15 cellular contexts compared by ENCODE assay signal in the genomic region with DNA sequence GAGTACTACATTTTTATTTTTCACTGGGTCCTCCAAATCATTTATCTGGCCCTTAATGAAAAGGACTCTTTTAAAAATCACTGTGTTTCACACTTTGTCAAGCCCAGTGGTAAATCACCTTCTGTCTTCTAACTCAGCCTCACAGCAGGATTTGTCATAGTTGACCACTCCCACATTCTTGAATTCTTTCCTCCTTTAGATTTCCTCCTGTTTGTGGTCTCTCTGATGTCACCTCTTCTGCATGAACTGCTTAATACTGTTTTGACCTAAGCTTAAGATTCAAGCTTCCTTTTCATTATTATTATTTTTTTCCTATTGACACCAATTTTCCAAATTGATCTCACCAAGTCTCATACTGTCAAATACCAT.
DNase-seq lines count a peak whose midpoint lies in the region; ATAC-seq and TF ChIP-seq lines count a peak whose summit lies in the region.
"Had no signal": no experiment of that assay in that cellular context is flagged by ENCODE, and none has a peak within 500 bp of the region (broad histone marks: within the 10 kb centered on the region; RNA-seq: fewer than 3 reads in every experiment).

No MANE protein-coding gene starts in this region.

- no peak overlapping the region for H3K4me3 ChIP-seq in IMR-90 (ENCODE audit: insufficient read depth, low read depth, low read length)
- H3K4me3 ChIP-seq in cardiac fibroblast (replicated peaks in 1 of 2; ENCODE audit: low read depth in 2 of 2, low read length in 2 of 2): no peak overlapping the region
- H3K4me3 ChIP-seq: BLaER1 treated with 17β-estradiol and CSF1 and Interleukin-3, amounts not matched to agents 10 nM and 100 nM; SK-N-MC had no signal

- no peaks in the 10 kb centered on the region for H3K27me3 ChIP-seq in IMR-90 (ENCODE audit: control insufficient read depth, insufficient read depth, low read length)
- H3K27me3 ChIP-seq: BLaER1 treated with 17β-estradiol and CSF1 and Interleukin-3, amounts not matched to agents 10 nM and 100 nM had no signal

- H2AFZ ChIP-seq in IMR-90 (replicated peaks; ENCODE audit: low read length, poor library complexity): no peak overlapping the region

- in situ Hi-C loops in IMR-90 (cut with MboI; ENCODE audit: low sequenced_read_pairs): no loop called here

- peaks cover 6% of the 10 kb centered on the region for H3K9me1 ChIP-seq in IMR-90 (ENCODE audit: insufficient read depth, low read length)

- CTCF ChIA-PET in IMR-90 (lab: Yijun Ruan, JAX): interaction anchor here (0.7 kb wide), 1 partner anchor 9 kb away, joined by 3 read pairs; no protein-coding TSS in a partner anchor
- CTCF ChIA-PET in activated CD4-positive, alpha-beta memory T cell treated with anti-CD3 and anti-CD28 coated beads, Interleukin-2, amount 10 ng/mL, durations not matched to agents 7 days and 5 days (lab: Charles Lee): no interaction called here

- H3K4me2 ChIP-seq in IMR-90 (ENCODE audit: low read depth, low read length): no peak overlapping the region
- H3K4me2 ChIP-seq: BLaER1 treated with 17β-estradiol and CSF1 and Interleukin-3, amounts not matched to agents 10 nM and 100 nM had no signal

- no peaks in the 10 kb centered on the region for H4K20me1 ChIP-seq in IMR-90 (ENCODE audit: insufficient read depth, low read length)
- H4K20me1 ChIP-seq: BLaER1 treated with 17β-estradiol and CSF1 and Interleukin-3, amounts not matched to agents 10 nM and 100 nM had no signal

- peak overlapping the region; percentile 60; the same call in 1 of the 2 replicates for H2BK20ac ChIP-seq in IMR-90 (ENCODE audit: low read depth, low read length)

- H3K4me1 Mint-ChIP-seq in activated CD4-positive, alpha-beta memory T cell treated with anti-CD3 and anti-CD28 coated beads, Interleukin-2, amount 10 ng/mL, durations not matched to agents 7 days and 5 days: no peaks in the 10 kb centered on the region

- H3K27ac Mint-ChIP-seq in activated CD4-positive, alpha-beta memory T cell treated with anti-CD3 and anti-CD28 coated beads, Interleukin-2, amount 10 ng/mL, durations not matched to agents 7 days and 5 days: no peak overlapping the region

- no peak for TF ChIP-seq RAD21 in IMR-90 (IDR thresholded peaks at IDR 0.05; ENCODE audit: low read length)

- no peak overlapping the region for H3K56ac ChIP-seq in IMR-90 (ENCODE audit: extremely low read depth, insufficient read depth, low read length)

- H3K4me3 Mint-ChIP-seq in activated CD4-positive, alpha-beta memory T cell treated with anti-CD3 and anti-CD28 coated beads, Interleukin-2, amount 10 ng/mL, durations not matched to agents 7 days and 5 days: no peak overlapping the region

- no TSS peak for BruUV-seq in IMR-90 (replicated peaks; lab: Mats Ljungman, UMichigan)

- no peaks in the 10 kb centered on the region for H3K36me3 ChIP-seq in IMR-90 (ENCODE audit: control insufficient read depth, insufficient read depth, low read length)
- H3K36me3 ChIP-seq: BLaER1 treated with 17β-estradiol and CSF1 and Interleukin-3, amounts not matched to agents 10 nM and 100 nM had no signal

- no peaks in the 10 kb centered on the region for H3K36me3 Mint-ChIP-seq in activated CD4-positive, alpha-beta memory T cell treated with anti-CD3 and anti-CD28 coated beads, Interleukin-2, amount 10 ng/mL, durations not matched to agents 7 days and 5 days (ENCODE audit: low read depth)

- TF ChIP-seq POLR2A in IMR-90 (IDR thresholded peaks at IDR 0.05; ENCODE audit: low read depth, low read length): no peak

- H2BK5ac ChIP-seq in IMR-90 (ENCODE audit: low read depth, low read length, poor library complexity, severe bottlenecking): peak overlapping the region; percentile 36

- no peak overlapping the region for H2BK15ac ChIP-seq in IMR-90 (ENCODE audit: low read depth, low read length)

- H4K5ac ChIP-seq in IMR-90 (ENCODE audit: low read depth, low read length): no peak overlapping the region

- H2AK5ac ChIP-seq in IMR-90 (ENCODE audit: low read depth, low read length): no peak overlapping the region

- no peak overlapping the region for H3K9ac ChIP-seq in IMR-90 (ENCODE audit: low read depth, low read length)
- H3K9ac ChIP-seq: BLaER1 treated with 17β-estradiol and CSF1 and Interleukin-3, amounts not matched to agents 10 nM and 100 nM had no signal

- no peaks in the 10 kb centered on the region for H3K79me1 ChIP-seq in IMR-90 (ENCODE audit: low read depth in 1 of 2, low read length in 2 of 2)

- H2BK120ac ChIP-seq in IMR-90 (ENCODE audit: low read depth, low read length): no peak overlapping the region

- no peak overlapping the region for H2AK9ac ChIP-seq in IMR-90 (replicated peaks; ENCODE audit: low read depth, low read length, poor library complexity)

- no peaks in the 10 kb centered on the region for H3K9me3 ChIP-seq in IMR-90 (ENCODE audit: control insufficient read depth, insufficient read depth, low read length)
- H3K9me3 ChIP-seq: BLaER1 treated with 17β-estradiol and CSF1 and Interleukin-3, amounts not matched to agents 10 nM and 100 nM had no signal

- H3K14ac ChIP-seq in IMR-90 (replicated peaks; ENCODE audit: low read depth, low read length): no peak overlapping the region; the same call in 1 of the 2 replicates

- dilution Hi-C loops in IMR-90 (cut with HindIII; ENCODE audit: low sequenced_read_pairs, unreplicated experiment): no loop called here

- H3K4me1 ChIP-seq in IMR-90 (ENCODE audit: control insufficient read depth, insufficient read depth, low read length): peaks cover 8% of the 10 kb centered on the region
- H3K4me1 ChIP-seq: BLaER1 treated with 17β-estradiol and CSF1 and Interleukin-3, amounts not matched to agents 10 nM and 100 nM had no signal

- no peaks in the 10 kb centered on the region for H3K27me3 Mint-ChIP-seq in activated CD4-positive, alpha-beta memory T cell treated with anti-CD3 and anti-CD28 coated beads, Interleukin-2, amount 10 ng/mL, durations not matched to agents 7 days and 5 days

- H3K4ac ChIP-seq in IMR-90 (ENCODE audit: low read depth, low read length): no peak overlapping the region

- no peak for ATAC-seq in IMR-90 (ENCODE audit: low read depth)
- no peak for ATAC-seq in GM19397 (IDR thresholded peaks at IDR 0.05; ENCODE audit: unreplicated experiment)
- ATAC-seq: left lobe of liver had no signal

- H4K91ac ChIP-seq in IMR-90 (ENCODE audit: insufficient read depth, low read depth, low read length): no peak overlapping the region

- DNase-seq in AG20443 (ENCODE audit: low spot score) (peak; percentile 43), IMR-90 (peak; percentile 63), cardiac fibroblast (ENCODE audit: low read depth in 2 of 2) (peak; percentile 53 to 85), kidney tubule cell (ENCODE audit: low spot score) (peak; percentile 92), NCI-H1436 (lab: John Stamatoyannopoulos, UW) (no peak)
- no peak for DNase-seq in effector CD4-positive, alpha-beta T cell
- no peak for DNase-seq in activated CD4-positive, alpha-beta memory T cell treated with anti-CD3 and anti-CD28 coated beads, Interleukin-2, amount 10 ng/mL, durations not matched to agents 7 days and 5 days
- DNase-seq: activated CD4-positive, CD25-positive, alpha-beta regulatory T cell treated with anti-CD3 and anti-CD28 coated beads, Interleukin-2, amount 50 U/mL, for 72 hours; foreskin melanocyte; GF-D8; NCI-H146 had no signal

- H3K23ac ChIP-seq in IMR-90 (ENCODE audit: low read depth, low read length): no peak overlapping the region

- H4K8ac ChIP-seq in IMR-90 (ENCODE audit: low read depth in 2 of 2, low read length in 2 of 2): peak overlapping the region in 1 of 2 experiments; percentile 33; a peak in 1 of 4 replicates

- POLR2A ChIA-PET in IMR-90 (lab: Charles Lee; ENCODE audit: unreplicated experiment): no interaction called here
- POLR2A ChIA-PET in activated CD4-positive, alpha-beta memory T cell treated with anti-CD3 and anti-CD28 coated beads, Interleukin-2, amount 10 ng/mL, durations not matched to agents 7 days and 5 days (lab: Charles Lee): no interaction called here

- no peak for TF ChIP-seq CTCF in IMR-90 (conservative IDR thresholded peaks at IDR 0.05; ENCODE audit: low read depth, low read length)
- no peak for TF ChIP-seq CTCF in cardiac fibroblast (IDR thresholded peaks at IDR 0.05; ENCODE audit: low read depth, low read length)

- no peak overlapping the region; the same call in 1 of the 2 replicates for H3K18ac ChIP-seq in IMR-90 (ENCODE audit: low read depth, low read length)

- intact Hi-C loops in IMR-90 (cut with micrococcal nuclease): no loop called here

- H3K9me3 Mint-ChIP-seq in activated CD4-positive, alpha-beta memory T cell treated with anti-CD3 and anti-CD28 coated beads, Interleukin-2, amount 10 ng/mL, durations not matched to agents 7 days and 5 days: peaks cover 5% of the 10 kb centered on the region

- no peak overlapping the region for H3K27ac ChIP-seq in IMR-90 (ENCODE audit: insufficient read depth, low read length)
- H3K27ac ChIP-seq: BLaER1 treated with 17β-estradiol and CSF1 and Interleukin-3, amounts not matched to agents 10 nM and 100 nM; SK-N-MC had no signal

TF ChIP-seq in IMR-90, 13 proteins besides CTCF, POLR2A, EP300 and RAD21 (continues in another document):
- TF ChIP-seq MAZ (IDR thresholded peaks at IDR 0.05; ENCODE audit: borderline replicate concordance, low read depth, low read length): no peak
- TF ChIP-seq CHD1 (IDR thresholded peaks at IDR 0.05; ENCODE audit: low read depth, low read length): no peak
- no peak for TF ChIP-seq CEBPB (IDR thresholded peaks at IDR 0.05; ENCODE audit: low read depth, low read length)
- TF ChIP-seq RCOR1 (IDR thresholded peaks at IDR 0.05; ENCODE audit: insufficient replicate concordance, low read length): no peak
- TF ChIP-seq BHLHE40 (IDR thresholded peaks at IDR 0.05; ENCODE audit: low read depth, low read length): no peak
- TF ChIP-seq ELK1 (IDR thresholded peaks at IDR 0.05; ENCODE audit: borderline replicate concordance, low read depth, low read length): no peak
- no peak for TF ChIP-seq MXI1 (IDR thresholded peaks at IDR 0.05; ENCODE audit: borderline replicate concordance, low read depth, low read length)
- no peak for TF ChIP-seq SMC3 (IDR thresholded peaks at IDR 0.05; ENCODE audit: low read depth, low read length)

Comparison
In these comparisons a context has a peak if more than half of its experiments do, and no peak if none do; other contexts are left out.
1. DNase-seq: peak in AG20443 (single experiment), IMR-90 (single experiment), cardiac fibroblast (2 of 2) and kidney tubule cell (single experiment); none in effector CD4-positive, alpha-beta T cell (single experiment), activated CD4-positive, alpha-beta memory T cell treated with anti-CD3 and anti-CD28 coated beads, Interleukin-2, amount 10 ng/mL, durations not matched to agents 7 days and 5 days (single experiment) and NCI-H1436 (single experiment).